In the genomic region with DNA sequence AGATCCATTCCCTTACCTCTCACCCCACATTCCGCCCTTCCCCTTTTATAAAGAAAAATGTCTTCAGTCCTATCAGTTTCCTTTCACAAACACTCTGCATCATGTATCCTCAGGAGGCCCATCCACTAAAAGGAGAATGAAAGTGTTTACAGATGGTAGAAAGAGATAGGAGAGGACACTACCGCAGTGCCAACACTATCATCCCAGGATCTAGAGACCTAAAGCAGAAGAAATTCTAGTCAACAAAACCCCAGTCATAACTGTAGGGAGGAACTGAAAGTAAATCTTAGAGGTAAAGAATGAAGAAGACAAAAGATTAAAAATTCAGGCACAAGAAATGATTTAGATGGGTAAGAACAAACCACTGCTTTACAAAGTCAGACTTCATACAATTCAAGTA, we compare ENCODE assay signal across 9 cellular contexts.
DNase-seq lines count a peak whose midpoint lies in the region; ATAC-seq and TF ChIP-seq lines count a peak whose summit lies in the region.
"Had no signal": no experiment of that assay in that cellular context is flagged by ENCODE, and none has a peak within 500 bp of the region (broad histone marks: within the 10 kb centered on the region; RNA-seq: fewer than 3 reads in every experiment).

No MANE protein-coding gene starts in this region.

- H3K4me3 Mint-ChIP-seq in glutamatergic neuron (ENCODE audit: unreplicated experiment) (no peak overlapping the region), neural progenitor cell (no peak overlapping the region)

- no peaks in the 10 kb centered on the region for H3K4me1 ChIP-seq in neural progenitor cell
- H3K4me1 ChIP-seq: SJCRH30 had no signal

- H3K27me3 Mint-ChIP-seq in glutamatergic neuron (ENCODE audit: unreplicated experiment): peaks cover 3% of the 10 kb centered on the region
- no peaks in the 10 kb centered on the region for H3K27me3 Mint-ChIP-seq in neural progenitor cell (ENCODE audit: insufficient read depth, low read depth)

- H3F3A ChIP-seq in neural progenitor cell (ENCODE audit: low read depth): no peaks in the 10 kb centered on the region

- no peak overlapping the region for H3K4me3 ChIP-seq in LNCaP clone FGC (ENCODE audit: low read depth, low read length)
- no peak overlapping the region for H3K4me3 ChIP-seq in neural progenitor cell
- H3K4me3 ChIP-seq: SJCRH30 had no signal

- no peaks in the 10 kb centered on the region for H3K27me3 ChIP-seq in neural progenitor cell
- H3K27me3 ChIP-seq: SJCRH30 had no signal

- DNase-seq in GM13977 (ENCODE audit: low spot score) (peak; percentile 34), LNCaP clone FGC (ENCODE audit: low read depth) (peak; percentile 63), glutamatergic neuron (no peak), neural progenitor cell (ENCODE audit: low spot score) (no peak), hepatic stellate cell (ENCODE audit: low spot score) (no peak), mesenteric fat pad (ENCODE audit: low spot score) (no peak), cardiac septum (ENCODE audit: low spot score) (no peak)

- H3K79me2 ChIP-seq in neural progenitor cell (ENCODE audit: low read depth): no peaks in the 10 kb centered on the region

- H3K9ac ChIP-seq in neural progenitor cell: no peak overlapping the region

- H3K9me3 ChIP-seq in neural progenitor cell (ENCODE audit: low read depth): no peaks in the 10 kb centered on the region
- H3K9me3 ChIP-seq: SJCRH30 had no signal

- no peaks in the 10 kb centered on the region for H3K36me3 ChIP-seq in neural progenitor cell
- H3K36me3 ChIP-seq: SJCRH30 had no signal

- no peak for TF ChIP-seq CTCF in GM13977 (IDR thresholded peaks at IDR 0.05; ENCODE audit: extremely low read depth, insufficient read depth, missing control alignments)
- TF ChIP-seq CTCF in LNCaP clone FGC (IDR thresholded peaks at IDR 0.05; ENCODE audit: control insufficient read depth, extremely low read depth, insufficient read depth): no peak
- TF ChIP-seq CTCF in glutamatergic neuron (IDR thresholded peaks at IDR 0.05; ENCODE audit: partially characterized antibody, unreplicated experiment): no peak
- no peak for TF ChIP-seq CTCF in neural progenitor cell (IDR thresholded peaks at IDR 0.05)

- H3K27ac ChIP-seq in neural progenitor cell: no peak overlapping the region
- H3K27ac ChIP-seq: SJCRH30 had no signal

- H3K36me3 Mint-ChIP-seq in glutamatergic neuron (ENCODE audit: unreplicated experiment): no peaks in the 10 kb centered on the region
- peaks cover 8% of the 10 kb centered on the region for H3K36me3 Mint-ChIP-seq in neural progenitor cell

- in situ Hi-C loops in GM13977 (cut with MboI; ENCODE audit: low pct_unique_long_range_greater_than_20kb, low sequenced_read_pairs, unreplicated experiment): no loop called here

- H3K4me1 Mint-ChIP-seq in glutamatergic neuron (ENCODE audit: low read depth, unreplicated experiment) (peaks cover 18% of the 10 kb centered on the region), neural progenitor cell (peaks cover 3% of the 10 kb centered on the region)

- intact Hi-C loops in cardiac septum (cut with DNase I): no loop called here

- no peak overlapping the region for H2AFZ ChIP-seq in neural progenitor cell (replicated peaks)

- H3K27ac Mint-ChIP-seq in glutamatergic neuron (ENCODE audit: unreplicated experiment) (peak overlapping the region; percentile 4), neural progenitor cell (no peak overlapping the region)

- peaks cover 2% of the 10 kb centered on the region for H3K9me3 Mint-ChIP-seq in glutamatergic neuron (ENCODE audit: unreplicated experiment)
- peaks cover 10% of the 10 kb centered on the region for H3K9me3 Mint-ChIP-seq in neural progenitor cell

- no peak overlapping the region for H3K4me2 ChIP-seq in neural progenitor cell

- no peaks in the 10 kb centered on the region for H4K20me1 ChIP-seq in neural progenitor cell (ENCODE audit: low read depth)

- peak; percentile 87 for ATAC-seq in GM21528 (IDR thresholded peaks at IDR 0.05; ENCODE audit: low FRiP score, unreplicated experiment)

Comparison
In these comparisons a context has a peak if more than half of its experiments do, and no peak if none do; other contexts are left out.
1. DNase-seq: peak in GM13977 (single experiment) and LNCaP clone FGC (single experiment); none in glutamatergic neuron (single experiment), neural progenitor cell (single experiment), hepatic stellate cell (single experiment), mesenteric fat pad (single experiment) and cardiac septum (single experiment).